Comparison of ENCODE assay signal across 8 cellular contexts in the genomic region with DNA sequence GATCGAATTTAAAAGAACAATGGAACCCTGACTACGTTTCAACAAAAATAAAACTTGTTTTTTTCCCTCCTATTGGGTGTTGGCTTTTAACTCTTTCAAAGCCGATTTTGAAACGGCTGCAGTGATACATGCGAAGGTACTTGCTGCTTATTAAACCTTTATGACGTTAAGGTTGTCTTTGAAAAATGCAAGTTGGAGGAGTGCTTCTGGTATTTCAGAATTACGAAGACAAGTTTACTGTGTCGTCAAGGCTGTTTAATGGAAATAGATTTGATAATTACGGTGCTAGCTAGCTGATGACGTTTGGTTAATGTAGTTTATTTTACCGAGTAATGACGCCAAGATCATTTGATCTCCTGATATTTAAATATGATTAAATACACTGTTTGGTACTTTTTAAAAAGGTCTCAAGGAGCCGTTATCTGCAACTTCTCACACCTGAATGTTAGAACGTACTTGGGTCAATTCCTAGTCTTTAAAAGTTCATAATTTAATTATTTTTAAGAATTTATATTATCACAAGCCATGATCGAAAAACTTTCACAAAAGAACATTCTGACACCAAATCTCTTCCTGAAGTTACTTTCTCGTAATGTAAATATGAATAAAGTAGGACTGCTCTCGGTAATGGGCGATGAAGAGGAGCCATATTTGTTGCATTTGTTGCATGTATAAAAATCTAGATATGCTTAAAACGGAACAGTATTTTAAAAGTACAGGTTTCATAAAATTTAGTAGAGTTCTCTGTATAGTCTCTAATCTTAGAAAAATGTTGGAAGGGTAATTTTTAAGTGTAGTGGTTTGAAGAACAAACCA. TPM values are rescaled to one million over a fixed set of nuclear protein-coding genes. Genes with fewer than 3 reads are reported as not detected.
A peak's percentile ranks its signal among the peaks of the same experiment; 100 is the strongest.
DNase-seq lines count a peak whose midpoint lies in the region; ATAC-seq, FAIRE-seq and TF ChIP-seq lines count a peak whose summit lies in the region.

No MANE protein-coding gene starts in this region.

- no peak for TF ChIP-seq POLR2A in H54 (IDR thresholded peaks at IDR 0.05; ENCODE audit: low read depth, low read length)

- peak overlapping the region; percentile 96 for H3K4me3 Mint-ChIP-seq in activated T-cell treated with anti-CD3 and anti-CD28 coated beads, Interleukin-2, amount 50 U/mL, for 24 hours

- H3K9me3 ChIP-seq in Panc1 (ENCODE audit: control insufficient read depth, insufficient read depth, low read depth, low read length) (no peaks in the 10 kb centered on the region), mesodermal cell (ENCODE audit: control insufficient read depth, low read length) (no peaks in the 10 kb centered on the region)

- H3K4me3 ChIP-seq in Panc1 (ENCODE audit: low read depth in 2 of 2, low read length in 2 of 2) (peak overlapping the region; percentile 85), mesodermal cell (ENCODE audit: extremely low read depth, insufficient read depth, low read length, poor library complexity, severe bottlenecking) (peak overlapping the region; percentile 94)

- no peaks in the 10 kb centered on the region for H3K9me3 Mint-ChIP-seq in activated T-cell treated with anti-CD3 and anti-CD28 coated beads, Interleukin-2, amount 50 U/mL, for 24 hours

- H3K27me3 ChIP-seq in Panc1 (ENCODE audit: control insufficient read depth, insufficient read depth, low read length) = no peaks in the 10 kb centered on the region

- in situ Hi-C loops in Panc1 (cut with HindIII; ENCODE audit: low pct_unique_long_range_greater_than_20kb, low sequenced_read_pairs) = no loop called here

- WGBS in mesodermal cell (ENCODE audit: insufficient coverage in 2 of 2), 2 experiments = 0 to 1% methylated on average over 6 to 8 of the region's 19 CpGs

- H3K36me3 ChIP-seq in Panc1 (ENCODE audit: control insufficient read depth, insufficient read depth, low read length) (peaks cover 58% of the 10 kb centered on the region), mesodermal cell (ENCODE audit: control insufficient read depth, insufficient read depth, low read length) (peaks cover 20% of the 10 kb centered on the region)

- intact Hi-C loops in Panc1 (cut with micrococcal nuclease; ENCODE audit: unreplicated experiment) = loop anchor here (2.0 kb wide), 1 partner anchor 73 kb away; no protein-coding TSS in a partner anchor

- peaks cover 55% of the 10 kb centered on the region for H3K36me3 Mint-ChIP-seq in activated T-cell treated with anti-CD3 and anti-CD28 coated beads, Interleukin-2, amount 50 U/mL, for 24 hours (ENCODE audit: low read depth)

- BruUV-seq in Panc1 (replicated peaks; lab: Mats Ljungman, UMichigan) = TSS peak; percentile 63

- CTCF ChIA-PET in Panc1 (lab: Charles Lee) = no interaction called here

- peaks cover 56% of the 10 kb centered on the region for H3K4me1 Mint-ChIP-seq in activated T-cell treated with anti-CD3 and anti-CD28 coated beads, Interleukin-2, amount 50 U/mL, for 24 hours (ENCODE audit: low read depth)

- no peak for DNase-seq in activated T-cell treated with anti-CD3 and anti-CD28 coated beads, Interleukin-2, amount 50 U/mL, for 24 hours
- DNase-seq in activated T-cell treated with anti-CD3 and anti-CD28 coated beads, Interleukin-2, amount 50 U/mL, for 1 hour = no peak
- DNase-seq in Panc1 (ENCODE audit: low read depth, low spot score) (peak; percentile 46), H54 (ENCODE audit: insufficient read length, low spot score) (no peak), NCI-H2029 treated with DMSO at 0.1 percent for 48 hours (lab: John Stamatoyannopoulos, UW) (no peak)
- DNase-seq in activated CD8-positive, alpha-beta memory T cell treated with anti-CD3 and anti-CD28 coated beads, Interleukin-2, amount 50 U/mL, for 48 hours = no peak

- H3K27ac ChIP-seq in Panc1 (ENCODE audit: low read length) = peak overlapping the region; percentile 98
- peak overlapping the region; percentile 97 for H3K27ac ChIP-seq in cingulate gyrus (ENCODE audit: low read depth, low read length)
- peak overlapping the region; percentile 96 for H3K27ac ChIP-seq in mesodermal cell (ENCODE audit: low read depth, low read length, severe bottlenecking)

- H3K4me1 ChIP-seq in Panc1 (ENCODE audit: control insufficient read depth, insufficient read depth, low read length) (peaks cover 42% of the 10 kb centered on the region), mesodermal cell (ENCODE audit: control insufficient read depth, insufficient read depth, low read length, poor library complexity, severe bottlenecking) (peaks cover 14% of the 10 kb centered on the region)

- H3K27me3 Mint-ChIP-seq in activated T-cell treated with anti-CD3 and anti-CD28 coated beads, Interleukin-2, amount 50 U/mL, for 24 hours = no peaks in the 10 kb centered on the region

- no peak for TF ChIP-seq CTCF in Panc1 (IDR thresholded peaks at IDR 0.05)

- ATAC-seq in Panc1 = no peak

- H3K27ac Mint-ChIP-seq in activated T-cell treated with anti-CD3 and anti-CD28 coated beads, Interleukin-2, amount 50 U/mL, for 24 hours = peak overlapping the region; percentile 97

- POLR2A ChIA-PET in Panc1 (lab: Charles Lee) = interaction anchor here (0.5 to 4.6 kb wide), 8 partner anchors 24 to 135 kb away, joined by 3 to 84 read pairs (median 15); no protein-coding TSS in a partner anchor

- FAIRE-seq in H54 (lab: Jason Lieb, UNC) = no peak

RNA-seq across cellular contexts. Expression of a gene that starts 16.3 kb away (rescaled TPM):
- 81.8 TPM for total RNA-seq in Panc1 (2021; ENCODE audit: unreplicated experiment)
- 43.9 TPM for polyA plus RNA-seq in Panc1 (2012; ENCODE audit: insufficient read length)
- 45.4 TPM for polyA plus RNA-seq in mesodermal cell (2013, experiment 1 of 2)
- polyA plus RNA-seq in mesodermal cell (2013, experiment 2 of 2) = 37.3 TPM
